In genomic region chr4:124883642-124884041, GRCh38 we compare ENCODE assay signal across 32 cellular contexts.
DNase-seq lines count a peak whose midpoint lies in the region; ATAC-seq and TF ChIP-seq lines count a peak whose summit lies in the region.
"Had no signal": no experiment of that assay in that cellular context is flagged by ENCODE, and none has a peak within 500 bp of the region (broad histone marks: within the 10 kb centered on the region; RNA-seq: fewer than 3 reads in every experiment).

No MANE protein-coding gene starts in this region.

- BruUV-seq in OCI-LY7 (replicated peaks; lab: Mats Ljungman, UMichigan), result no TSS peak

- TF ChIP-seq CTCF in cardiac fibroblast (IDR thresholded peaks at IDR 0.05; ENCODE audit: low read depth, low read length) (no peak), fibroblast of villous mesenchyme (IDR thresholded peaks at IDR 0.05; ENCODE audit: insufficient read depth, low read depth, low read length) (no peak), OCI-LY7 (conservative IDR thresholded peaks at IDR 0.05; ENCODE audit: low read length) (no peak)

- H3K4me3 ChIP-seq in cardiac fibroblast (replicated peaks in 1 of 2; ENCODE audit: low read depth in 2 of 2, low read length in 2 of 2), result no peak overlapping the region
- no peak overlapping the region for H3K4me3 ChIP-seq in fibroblast of villous mesenchyme (ENCODE audit: low read depth, low read length)
- H3K4me3 ChIP-seq in skeletal muscle cell (ENCODE audit: low read depth, low read length), result no peak overlapping the region
- no peak overlapping the region for H3K4me3 ChIP-seq in OCI-LY7 (ENCODE audit: low read depth, low read length, poor library complexity, severe bottlenecking)
- H3K4me3 ChIP-seq: gastrocnemius medialis, left ventricle myocardium inferior, spleen had no signal

- no peak overlapping the region for H3K4me2 ChIP-seq in OCI-LY7 (ENCODE audit: low read length)

- H2AFZ ChIP-seq in OCI-LY7 (ENCODE audit: low read length), result no peak overlapping the region

- CTCF ChIA-PET in OCI-LY7 (lab: Charles Lee; ENCODE audit: unreplicated experiment), result no interaction called here

- H3K9me2 ChIP-seq in OCI-LY7 (ENCODE audit: insufficient read depth, low read length), result no peaks in the 10 kb centered on the region

- no peak overlapping the region for H3K27ac Mint-ChIP-seq in stimulated activated naive CD8-positive, alpha-beta T cell treated with anti-CD3 and anti-CD28 coated beads, Interleukin-15, amount 100 ng/mL, for 72 hours
- H3K27ac Mint-ChIP-seq: activated CD4-positive, alpha-beta memory T cell treated with anti-CD3 and anti-CD28 coated beads for 36 hours; activated naive CD4-positive, alpha-beta T cell treated with anti-CD3 and anti-CD28 coated beads, Interleukin-2, amount 50 U/mL, for 24 hours; naive thymus-derived CD8-positive, alpha-beta T cell; type B pancreatic cell had no signal

- H3K9me3 ChIP-seq in OCI-LY7 (ENCODE audit: low read length), result no peaks in the 10 kb centered on the region
- H3K9me3 ChIP-seq: Caco-2, gastrocnemius medialis, left ventricle myocardium inferior, spleen had no signal

- no peak for ATAC-seq in stimulated activated naive CD8-positive, alpha-beta T cell treated with anti-CD3 and anti-CD28 coated beads, Interleukin-15, amount 100 ng/mL, for 72 hours
- ATAC-seq: gastrocnemius medialis; naive thymus-derived CD8-positive, alpha-beta T cell had no signal

- H3K4me3 Mint-ChIP-seq in stimulated activated naive CD8-positive, alpha-beta T cell treated with anti-CD3 and anti-CD28 coated beads, Interleukin-15, amount 100 ng/mL, for 72 hours, result no peak overlapping the region
- H3K4me3 Mint-ChIP-seq: activated CD4-positive, alpha-beta memory T cell treated with anti-CD3 and anti-CD28 coated beads for 36 hours; activated naive CD4-positive, alpha-beta T cell treated with anti-CD3 and anti-CD28 coated beads, Interleukin-2, amount 50 U/mL, for 24 hours; H9; naive thymus-derived CD8-positive, alpha-beta T cell; type B pancreatic cell had no signal

- intact Hi-C loops in OCI-LY7 (cut with micrococcal nuclease; ENCODE audit: unreplicated experiment), result no loop called here

- H3K4me1 Mint-ChIP-seq in stimulated activated naive CD8-positive, alpha-beta T cell treated with anti-CD3 and anti-CD28 coated beads, Interleukin-15, amount 100 ng/mL, for 72 hours, result no peaks in the 10 kb centered on the region
- H3K4me1 Mint-ChIP-seq: activated naive CD4-positive, alpha-beta T cell treated with anti-CD3 and anti-CD28 coated beads, Interleukin-2, amount 50 U/mL, for 24 hours; naive thymus-derived CD8-positive, alpha-beta T cell had no signal

- no peaks in the 10 kb centered on the region for H3K79me2 ChIP-seq in OCI-LY7 (ENCODE audit: insufficient read depth, low read depth, low read length)

- no peaks in the 10 kb centered on the region for H3K27me3 Mint-ChIP-seq in stimulated activated naive CD8-positive, alpha-beta T cell treated with anti-CD3 and anti-CD28 coated beads, Interleukin-15, amount 100 ng/mL, for 72 hours
- H3K27me3 Mint-ChIP-seq: activated CD4-positive, alpha-beta memory T cell treated with anti-CD3 and anti-CD28 coated beads for 36 hours; activated naive CD4-positive, alpha-beta T cell treated with anti-CD3 and anti-CD28 coated beads, Interleukin-2, amount 50 U/mL, for 24 hours; naive thymus-derived CD8-positive, alpha-beta T cell; type B pancreatic cell had no signal

- DNase-seq in H4 (ENCODE audit: low spot score), result peak; percentile 5
- DNase-seq in cardiac fibroblast (ENCODE audit: low read depth in 2 of 2), result peak; percentile 59 to 69
- DNase-seq in fibroblast of villous mesenchyme (ENCODE audit: low read depth), result peak; percentile 31
- peak; percentile 42 for DNase-seq in skeletal muscle cell (ENCODE audit: low read depth)
- no peak for DNase-seq in stimulated activated naive CD8-positive, alpha-beta T cell treated with anti-CD3 and anti-CD28 coated beads, Interleukin-15, amount 100 ng/mL, for 72 hours
- no peak for DNase-seq in OCI-LY7 (ENCODE audit: low spot score)
- DNase-seq in NCI-H82 (lab: John Stamatoyannopoulos, UW), result no peak
- no peak for DNase-seq in central memory CD4-positive, alpha-beta T cell
- DNase-seq: activated CD4-positive, alpha-beta memory T cell treated with anti-CD3 and anti-CD28 coated beads for 36 hours; activated CD4-positive, CD25-positive, alpha-beta regulatory T cell treated with anti-CD3 and anti-CD28 coated beads, Interleukin-2, amount 50 U/mL, for 72 hours; activated CD8-positive, alpha-beta memory T cell treated with anti-CD3 and anti-CD28 coated beads, Interleukin-2, amount 50 U/mL, for 4 hours; anterior cingulate cortex; Caco-2; effector CD4-positive, alpha-beta T cell; erythroblast; gastrocnemius medialis; GF-D8; H9; hypothalamus; KBM-7; left ventricle myocardium inferior; midbrain; naive thymus-derived CD8-positive, alpha-beta T cell; NCI-H1105; NCI-H2029; NCI-H345; NCI-H774; spleen had no signal

- H3K27ac ChIP-seq in OCI-LY7 (ENCODE audit: low read depth, low read length, poor library complexity, severe bottlenecking), result no peak overlapping the region
- H3K27ac ChIP-seq: C4-2B, gastrocnemius medialis, left ventricle myocardium inferior, RWPE1, spleen had no signal

- POLR2A ChIA-PET in OCI-LY7 (lab: Charles Lee), result no interaction called here

- no peaks in the 10 kb centered on the region for H3K4me1 ChIP-seq in OCI-LY7 (ENCODE audit: insufficient read depth, low read length, poor library complexity, severe bottlenecking)
- H3K4me1 ChIP-seq: Caco-2, gastrocnemius medialis, left ventricle myocardium inferior, spleen had no signal

- H4K20me1 ChIP-seq in OCI-LY7 (ENCODE audit: insufficient read depth, low read length), result no peaks in the 10 kb centered on the region

- no peaks in the 10 kb centered on the region for H3K36me3 ChIP-seq in OCI-LY7 (ENCODE audit: insufficient read depth, low read length)
- H3K36me3 ChIP-seq: gastrocnemius medialis, left ventricle myocardium inferior, spleen had no signal

- H3K9me3 Mint-ChIP-seq in stimulated activated naive CD8-positive, alpha-beta T cell treated with anti-CD3 and anti-CD28 coated beads, Interleukin-15, amount 100 ng/mL, for 72 hours, result no peaks in the 10 kb centered on the region
- H3K9me3 Mint-ChIP-seq: activated naive CD4-positive, alpha-beta T cell treated with anti-CD3 and anti-CD28 coated beads, Interleukin-2, amount 50 U/mL, for 24 hours; H9; type B pancreatic cell had no signal

Comparison
In these comparisons a context has a peak if more than half of its experiments do, and no peak if none do; other contexts are left out.
1. DNase-seq: peak in H4 (single experiment), cardiac fibroblast (2 of 2), fibroblast of villous mesenchyme (single experiment) and skeletal muscle cell (single experiment); none in stimulated activated naive CD8-positive, alpha-beta T cell treated with anti-CD3 and anti-CD28 coated beads, Interleukin-15, amount 100 ng/mL, for 72 hours (0 of 2), OCI-LY7 (single experiment), NCI-H82 (single experiment) and central memory CD4-positive, alpha-beta T cell (single experiment).